In genomic region chr3:197791120-197792018, GRCh38 we compare ENCODE assay signal across 8 cellular contexts. TPM values are rescaled to one million over a fixed set of nuclear protein-coding genes. Genes with fewer than 3 reads are reported as not detected.
DNase-seq lines count a peak whose midpoint lies in the region; ATAC-seq and TF ChIP-seq lines count a peak whose summit lies in the region.

Gene LRCH3, plus strand, starts transcription at chr3:197791254. Its CDS starts 25 bp downstream, at chr3:197791279.

- peak in 1 of 2 donors; percentile 46 for TF ChIP-seq POLR2A in lower leg skin (IDR thresholded peaks at IDR 0.05)

- no peaks in the 10 kb centered on the region for H3K27me3 Mint-ChIP-seq in activated CD8-positive, alpha-beta T cell treated with anti-CD3 and anti-CD28 coated beads for 36 hours

- peak within 1 kb of the TSS; percentile 98 for H3K4me3 Mint-ChIP-seq in activated CD8-positive, alpha-beta T cell treated with anti-CD3 and anti-CD28 coated beads for 36 hours

- H3K4me1 Mint-ChIP-seq in activated CD8-positive, alpha-beta T cell treated with anti-CD3 and anti-CD28 coated beads for 36 hours (ENCODE audit: low read depth) = peaks cover 33% of the 10 kb centered on the region

- TF ChIP-seq CTCF in C4-2B (conservative IDR thresholded peaks at IDR 0.05) (no peak), lower leg skin (IDR thresholded peaks at IDR 0.05) (no peak)
- TF ChIP-seq CTCF in activated CD8-positive, alpha-beta T cell treated with anti-CD3 and anti-CD28 coated beads for 36 hours (IDR thresholded peaks at IDR 0.05) = no peak

- CTCF ChIA-PET in activated CD8-positive, alpha-beta T cell treated with anti-CD3 and anti-CD28 coated beads for 36 hours (lab: Charles Lee) = no interaction called here

- ATAC-seq in GM19328 (IDR thresholded peaks at IDR 0.05; ENCODE audit: unreplicated experiment) = peak; percentile 65
- peak; percentile 71 for ATAC-seq in HG03460 (IDR thresholded peaks at IDR 0.05; ENCODE audit: unreplicated experiment)
- ATAC-seq in activated CD8-positive, alpha-beta T cell treated with anti-CD3 and anti-CD28 coated beads for 36 hours = peak; percentile 68

- peak within 1 kb of the TSS; percentile 96 for H3K27ac Mint-ChIP-seq in activated CD8-positive, alpha-beta T cell treated with anti-CD3 and anti-CD28 coated beads for 36 hours

- 0% methylated on average over 36 to 43 of the region's 90 CpGs for WGBS in lower leg skin, 2 donors

- intact Hi-C loops in activated CD8-positive, alpha-beta T cell treated with anti-CD3 and anti-CD28 coated beads for 36 hours (cut with micrococcal nuclease) = loop anchor here (5.0 kb wide), 1 partner anchor 44 kb away; the partner anchor contains the start of gene FYTTD1
- intact Hi-C loops in lower leg skin (cut with DNase I; ENCODE audit: low total_unique reads) = no loop called here

- no peaks in the 10 kb centered on the region for H3K9me3 Mint-ChIP-seq in activated CD8-positive, alpha-beta T cell treated with anti-CD3 and anti-CD28 coated beads for 36 hours

- peak; percentile 75 for DNase-seq in NCI-H774 (lab: John Stamatoyannopoulos, UW)
- peak; percentile 85 for DNase-seq in activated CD8-positive, alpha-beta T cell treated with anti-CD3 and anti-CD28 coated beads for 36 hours
- DNase-seq in ecto neural progenitor cell (ENCODE audit: low spot score) = peak; percentile 96
- peak; percentile 64 to 95 for DNase-seq in lower leg skin (ENCODE audit: low spot score in 2 of 2)
- DNase-seq in stimulated activated CD4-positive, alpha-beta T cell treated with anti-CD3 and anti-CD28 coated beads, Interleukin-4, amount 100 ng/mL, for 4 hours = peak; percentile 74 to 83

- H3K36me3 Mint-ChIP-seq in activated CD8-positive, alpha-beta T cell treated with anti-CD3 and anti-CD28 coated beads for 36 hours (ENCODE audit: low read depth) = peaks cover 5% of the 10 kb centered on the region

- POLR2A ChIA-PET in activated CD8-positive, alpha-beta T cell treated with anti-CD3 and anti-CD28 coated beads for 36 hours (lab: Charles Lee) = interaction anchor here (0.6 to 1.9 kb wide), 14 partner anchors 8 to 917 kb away, joined by 3 to 9 read pairs (median 3); partner anchors contain the start of gene FYTTD1

- peak within 1 kb of the TSS; percentile 91 for H3K27ac ChIP-seq in C4-2B

- H3K4me3 ChIP-seq in lower leg skin (ENCODE audit: low read depth, poor library complexity, severe bottlenecking) = peak within 1 kb of the TSS; percentile 81

RNA-seq across cellular contexts. Expression of gene LRCH3, which starts in this region (rescaled TPM):
- 10 to 100 TPM; 43.8 to 53.5 TPM for total RNA-seq in activated CD8-positive, alpha-beta T cell treated with anti-CD3 and anti-CD28 coated beads for 36 hours
- 10 to 100 TPM; 22.5 to 34.3 (median 27.7) TPM for total RNA-seq in lower leg skin

Comparison
In these comparisons a context has a peak if more than half of its experiments do, and no peak if none do; other contexts are left out.
1. Peak in every context shown above with its lines: DNase-seq, ATAC-seq, H3K4me3 ChIP-seq and H3K27ac ChIP-seq.